In genomic region chrX:46072372-46072771, GRCh38 we compare ENCODE assay signal across 29 cellular contexts.
"Had no signal": no experiment of that assay in that cellular context is flagged by ENCODE, and none has a peak within 500 bp of the region (broad histone marks: within the 10 kb centered on the region; RNA-seq: fewer than 3 reads in every experiment).

No MANE protein-coding gene starts in this region.

- DNase-seq: stimulated activated CD4-positive, alpha-beta T cell treated with anti-CD3 and anti-CD28 coated beads, Interleukin-2, amount 100 ng/mL, for 48 hours; stimulated activated CD4-positive, alpha-beta T cell treated with anti-CD3 and anti-CD28 coated beads, Interleukin-4, amount 100 ng/mL, for 1 hour; stimulated activated CD4-positive, alpha-beta T cell treated with anti-CD3 and anti-CD28 coated beads, Interleukin-4, amount 100 ng/mL, for 24 hours; stimulated activated CD4-positive, alpha-beta T cell treated with anti-CD3 and anti-CD28 coated beads, Interleukin-4, amount 100 ng/mL, for 4 hours; stimulated activated CD8-positive, alpha-beta memory T cell treated with anti-CD3 and anti-CD28 coated beads, Interleukin-4, amount 100 ng/mL, for 48 hours; stimulated activated naive B cell treated with anti-CD40 and anti-IgM and Interleukin-4, amounts not matched to agents 10 μg/mL and 1 μg/mL and 100 μg/mL, for 72 hours; stimulated activated naive CD4-positive, alpha-beta T cell; stimulated activated naive CD4-positive, alpha-beta T cell treated with Interleukin-2 at 50 U/mL for 16 hours; stimulated activated naive CD8-positive, alpha-beta T cell treated with anti-CD3 and anti-CD28 coated beads, Interleukin-15, amount 100 ng/mL, for 72 hours; stimulated activated naive CD8-positive, alpha-beta T cell treated with anti-CD3 and anti-CD28 coated beads, Interleukin-15, Interleukin-2, amounts not matched to agents 100 U/mL and 50 U/mL, for 24 hours; stomach; substantia nigra; testis; thyroid gland; tibial artery; transverse colon; trophoblast cell; upper lobe of left lung; upper lobe of right lung; uterus had no signal

- H3K36me3 ChIP-seq: stomach, suprapubic skin, thoracic aorta, thyroid gland, tibial artery, tibial nerve, transverse colon, upper lobe of left lung, upper lobe of right lung, uterus, vagina had no signal

- H3K4me1 ChIP-seq: stomach, suprapubic skin, testis, thyroid gland, tibial artery, tibial nerve, transverse colon, upper lobe of left lung, upper lobe of right lung, uterus, vagina had no signal

- H3K9me3 Mint-ChIP-seq: stimulated activated effector memory CD8-positive, alpha-beta T cell treated with anti-CD3 and anti-CD28 coated beads, Interleukin-12 subunit alpha, Interleukin-12 subunit beta, amount 100 ng/mL, for 72 hours; stimulated activated memory B cell treated with anti-CD40 and anti-IgM and Interleukin-4, amounts not matched to agents 10 μg/mL and 1 μg/mL and 100 μg/mL, for 72 hours; stimulated activated naive CD8-positive, alpha-beta T cell treated with anti-CD3 and anti-CD28 coated beads, Interleukin-15, Interleukin-2, amounts not matched to agents 100 ng/mL and 50 ng/mL, for 24 hours; type B pancreatic cell had no signal

- H3K27me3 Mint-ChIP-seq: stimulated activated memory B cell treated with anti-CD40 and anti-IgM and Interleukin-4, amounts not matched to agents 10 μg/mL and 1 μg/mL and 100 μg/mL, for 72 hours; stimulated activated naive B cell treated with anti-CD40 and anti-IgM and Interleukin-4, amounts not matched to agents 10 μg/mL and 1 μg/mL and 100 μg/mL, for 72 hours; stimulated activated naive CD8-positive, alpha-beta T cell treated with anti-CD3 and anti-CD28 coated beads, Interleukin-15, amount 100 ng/mL, for 72 hours; stimulated activated naive CD8-positive, alpha-beta T cell treated with anti-CD3 and anti-CD28 coated beads, Interleukin-15, Interleukin-2, amounts not matched to agents 100 ng/mL and 50 ng/mL, for 24 hours; type B pancreatic cell had no signal

- H3K9me3 ChIP-seq: suprapubic skin, testis, thoracic aorta, thyroid gland, tibial artery, tibial nerve, transverse colon, upper lobe of left lung, upper lobe of right lung, uterus, vagina had no signal

- H3K27ac ChIP-seq: stomach, suprapubic skin, testis, thoracic aorta, thyroid gland, tibial artery, tibial nerve, transverse colon, upper lobe of left lung, upper lobe of right lung, uterus, vagina had no signal

- H3K4me3 ChIP-seq: stomach, suprapubic skin, testis, thoracic aorta, thyroid gland, tibial artery, tibial nerve, transverse colon, upper lobe of left lung, upper lobe of right lung, uterus, vagina had no signal

- H3K4me3 Mint-ChIP-seq: stimulated activated effector memory CD8-positive, alpha-beta T cell treated with anti-CD3 and anti-CD28 coated beads, Interleukin-12 subunit alpha, Interleukin-12 subunit beta, amount 100 ng/mL, for 72 hours; stimulated activated memory B cell treated with anti-CD40 and anti-IgM and Interleukin-4, amounts not matched to agents 10 μg/mL and 1 μg/mL and 100 μg/mL, for 72 hours; stimulated activated naive B cell treated with anti-CD40 and anti-IgM and Interleukin-4, amounts not matched to agents 10 μg/mL and 1 μg/mL and 100 μg/mL, for 72 hours; stimulated activated naive CD8-positive, alpha-beta T cell treated with anti-CD3 and anti-CD28 coated beads, Interleukin-15, amount 100 ng/mL, for 72 hours; stimulated activated naive CD8-positive, alpha-beta T cell treated with anti-CD3 and anti-CD28 coated beads, Interleukin-15, Interleukin-2, amounts not matched to agents 100 ng/mL and 50 ng/mL, for 24 hours; type B pancreatic cell had no signal

- ATAC-seq: stimulated activated effector memory CD8-positive, alpha-beta T cell treated with anti-CD3 and anti-CD28 coated beads, Interleukin-12 subunit alpha, Interleukin-12 subunit beta, amount 100 ng/mL, for 72 hours; stimulated activated memory B cell treated with anti-CD40 and anti-IgM and Interleukin-4, amounts not matched to agents 10 μg/mL and 1 μg/mL and 100 μg/mL, for 72 hours; stimulated activated naive B cell treated with anti-CD40 and anti-IgM and Interleukin-4, amounts not matched to agents 10 μg/mL and 1 μg/mL and 100 μg/mL, for 72 hours; stimulated activated naive CD8-positive, alpha-beta T cell treated with anti-CD3 and anti-CD28 coated beads, Interleukin-15, amount 100 ng/mL, for 72 hours; stimulated activated naive CD8-positive, alpha-beta T cell treated with anti-CD3 and anti-CD28 coated beads, Interleukin-15, Interleukin-2, amounts not matched to agents 100 U/mL and 50 U/mL, for 24 hours; upper lobe of right lung had no signal

- H3K4me1 Mint-ChIP-seq: stimulated activated effector memory CD8-positive, alpha-beta T cell treated with anti-CD3 and anti-CD28 coated beads, Interleukin-12 subunit alpha, Interleukin-12 subunit beta, amount 100 ng/mL, for 72 hours; stimulated activated memory B cell treated with anti-CD40 and anti-IgM and Interleukin-4, amounts not matched to agents 10 μg/mL and 1 μg/mL and 100 μg/mL, for 72 hours; stimulated activated naive B cell treated with anti-CD40 and anti-IgM and Interleukin-4, amounts not matched to agents 10 μg/mL and 1 μg/mL and 100 μg/mL, for 72 hours; stimulated activated naive CD8-positive, alpha-beta T cell treated with anti-CD3 and anti-CD28 coated beads, Interleukin-15, amount 100 ng/mL, for 72 hours had no signal

- FAIRE-seq: urothelium cell line had no signal

- H3K27ac Mint-ChIP-seq: stimulated activated effector memory CD8-positive, alpha-beta T cell treated with anti-CD3 and anti-CD28 coated beads, Interleukin-12 subunit alpha, Interleukin-12 subunit beta, amount 100 ng/mL, for 72 hours; stimulated activated memory B cell treated with anti-CD40 and anti-IgM and Interleukin-4, amounts not matched to agents 10 μg/mL and 1 μg/mL and 100 μg/mL, for 72 hours; stimulated activated naive B cell treated with anti-CD40 and anti-IgM and Interleukin-4, amounts not matched to agents 10 μg/mL and 1 μg/mL and 100 μg/mL, for 72 hours; stimulated activated naive CD8-positive, alpha-beta T cell treated with anti-CD3 and anti-CD28 coated beads, Interleukin-15, amount 100 ng/mL, for 72 hours; stimulated activated naive CD8-positive, alpha-beta T cell treated with anti-CD3 and anti-CD28 coated beads, Interleukin-15, Interleukin-2, amounts not matched to agents 100 ng/mL and 50 ng/mL, for 24 hours; type B pancreatic cell had no signal

- H3K27me3 ChIP-seq: stomach, suprapubic skin, testis, thyroid gland, tibial artery, tibial nerve, transverse colon, upper lobe of left lung, upper lobe of right lung, uterus, vagina had no signal

- H3K36me3 Mint-ChIP-seq: stimulated activated effector memory CD8-positive, alpha-beta T cell treated with anti-CD3 and anti-CD28 coated beads, Interleukin-12 subunit alpha, Interleukin-12 subunit beta, amount 100 ng/mL, for 72 hours; stimulated activated memory B cell treated with anti-CD40 and anti-IgM and Interleukin-4, amounts not matched to agents 10 μg/mL and 1 μg/mL and 100 μg/mL, for 72 hours; stimulated activated naive B cell treated with anti-CD40 and anti-IgM and Interleukin-4, amounts not matched to agents 10 μg/mL and 1 μg/mL and 100 μg/mL, for 72 hours; type B pancreatic cell had no signal
